In the genomic region with DNA sequence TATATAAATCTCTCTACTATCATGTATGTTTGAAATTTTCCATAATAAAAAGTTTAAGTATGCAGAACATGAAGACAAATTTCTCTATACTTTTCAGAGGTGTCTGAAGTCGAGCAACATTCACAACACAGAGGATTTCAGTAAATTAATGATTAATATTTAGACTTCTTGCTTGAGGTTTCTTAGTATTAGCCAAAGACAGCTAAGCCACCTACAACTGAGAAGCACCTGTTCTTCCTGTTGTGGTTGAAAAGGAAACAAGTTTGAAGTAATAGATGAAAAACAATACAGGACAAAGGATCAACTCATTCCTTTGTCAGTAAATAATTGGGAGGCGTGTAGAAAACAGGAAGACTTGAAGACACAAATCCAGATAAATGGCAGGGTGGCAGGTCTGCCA, we compare ENCODE assay signal across 19 cellular contexts. TPM values are rescaled to one million over a fixed set of nuclear protein-coding genes. Genes with fewer than 3 reads are reported as not detected.
DNase-seq lines count a peak whose midpoint lies in the region; ATAC-seq, FAIRE-seq and TF ChIP-seq lines count a peak whose summit lies in the region.
"Had no signal": no experiment of that assay in that cellular context is flagged by ENCODE, and none has a peak within 500 bp of the region (broad histone marks: within the 10 kb centered on the region; RNA-seq: fewer than 3 reads in every experiment).

No MANE protein-coding gene starts in this region.

- peak; percentile 90 for ATAC-seq in GM19043 (IDR thresholded peaks at IDR 0.05; ENCODE audit: low read depth, unreplicated experiment)
- peak; percentile 73 for ATAC-seq in GM21717 (IDR thresholded peaks at IDR 0.05; ENCODE audit: unreplicated experiment)
- ATAC-seq in HG03108 (IDR thresholded peaks at IDR 0.05; ENCODE audit: unreplicated experiment) = peak; percentile 85
- no peak for ATAC-seq in left colon
- ATAC-seq: activated CD8-positive, alpha-beta T cell treated with anti-CD3 and anti-CD28 coated beads for 36 hours; heart left ventricle; PC-3 had no signal

- peak; percentile 49 for FAIRE-seq in astrocyte (lab: Jason Lieb, UNC)

- no peaks in the 10 kb centered on the region for H3K79me2 ChIP-seq in astrocyte (ENCODE audit: insufficient read depth, low read length)

- peaks cover 6% of the 10 kb centered on the region for H3K27me3 Mint-ChIP-seq in astrocyte (ENCODE audit: low read depth, unreplicated experiment)
- H3K27me3 Mint-ChIP-seq: activated CD8-positive, alpha-beta T cell treated with anti-CD3 and anti-CD28 coated beads for 36 hours; B cell; dendritic cell treated with granulocyte-macrophage colony-stimulating factor and Interleukin-4, amounts not matched to agents 40 ng/mL and 50 ng/mL, for 4 days had no signal

- H2AFZ ChIP-seq in astrocyte (ENCODE audit: low read depth, low read length) = no peak overlapping the region

- 80 to 93% methylated on average over 2 of the region's 2 CpGs for WGBS in thyroid gland, 2 donors

- H3K4me1 Mint-ChIP-seq in astrocyte (ENCODE audit: low read depth, unreplicated experiment) = no peaks in the 10 kb centered on the region
- H3K4me1 Mint-ChIP-seq: B cell, neural crest cell had no signal

- intact Hi-C loops in head of caudate nucleus (cut with DNase I) (no loop called here), thyroid gland (cut with DNase I) (no loop called here), left colon (cut with DNase I, micrococcal nuclease) (no loop called here)

- TF ChIP-seq CTCF in astrocyte (IDR thresholded peaks at IDR 0.05; ENCODE audit: insufficient read depth, low read depth, low read length) (no peak), thyroid gland (IDR thresholded peaks at IDR 0.05) (no peak)

- no peak overlapping the region for H3K9ac ChIP-seq in astrocyte (ENCODE audit: low read length)

- TF ChIP-seq POLR2A in thyroid gland (IDR thresholded peaks at IDR 0.05) = no peak

- no peak overlapping the region for H3K4me3 Mint-ChIP-seq in astrocyte (ENCODE audit: unreplicated experiment)
- H3K4me3 Mint-ChIP-seq: activated CD8-positive, alpha-beta T cell treated with anti-CD3 and anti-CD28 coated beads for 36 hours; B cell; dendritic cell treated with granulocyte-macrophage colony-stimulating factor and Interleukin-4, amounts not matched to agents 40 ng/mL and 50 ng/mL, for 4 days; neural crest cell had no signal

- H3K4me3 ChIP-seq in astrocyte (ENCODE audit: insufficient read depth, low read depth, low read length) (no peak overlapping the region), thyroid gland (replicated peaks in 1 of 3) (no peak overlapping the region)
- H3K4me3 ChIP-seq: esophagus squamous epithelium, heart left ventricle had no signal

- DNase-seq in astrocyte (ENCODE audit: low read depth) = no peak
- no peak for DNase-seq in head of caudate nucleus
- no peak for DNase-seq in activated CD8-positive, alpha-beta memory T cell treated with anti-CD3 and anti-CD28 coated beads, Interleukin-2, amount 50 U/mL, for 48 hours
- no peak for DNase-seq in thyroid gland
- DNase-seq in left colon = no peak
- DNase-seq: activated CD8-positive, alpha-beta T cell treated with anti-CD3 and anti-CD28 coated beads for 36 hours; anterior cingulate cortex; esophagus squamous epithelium; heart left ventricle; islet precursor cell; NCI-H187; NCI-H524; PC-3 had no signal

- H3K27ac ChIP-seq in astrocyte (ENCODE audit: low read depth, low read length) (no peak overlapping the region), thyroid gland (no peak overlapping the region)
- H3K27ac ChIP-seq: heart left ventricle had no signal

- H3K9me3 ChIP-seq in astrocyte (ENCODE audit: insufficient read depth, low read depth, low read length) = no peaks in the 10 kb centered on the region
- no peaks in the 10 kb centered on the region for H3K9me3 ChIP-seq in thyroid gland
- H3K9me3 ChIP-seq: esophagus squamous epithelium, heart left ventricle had no signal

- no peak overlapping the region for H3K4me2 ChIP-seq in astrocyte (ENCODE audit: low read length)

- H3K27ac Mint-ChIP-seq in astrocyte (ENCODE audit: unreplicated experiment) = no peak overlapping the region
- H3K27ac Mint-ChIP-seq: activated CD8-positive, alpha-beta T cell treated with anti-CD3 and anti-CD28 coated beads for 36 hours; B cell; dendritic cell treated with granulocyte-macrophage colony-stimulating factor and Interleukin-4, amounts not matched to agents 40 ng/mL and 50 ng/mL, for 4 days had no signal

- no peaks in the 10 kb centered on the region for H3K9me3 Mint-ChIP-seq in astrocyte (ENCODE audit: unreplicated experiment)
- H3K9me3 Mint-ChIP-seq: activated CD8-positive, alpha-beta T cell treated with anti-CD3 and anti-CD28 coated beads for 36 hours; dendritic cell treated with granulocyte-macrophage colony-stimulating factor and Interleukin-4, amounts not matched to agents 40 ng/mL and 50 ng/mL, for 4 days had no signal

- no peaks in the 10 kb centered on the region for H3K36me3 Mint-ChIP-seq in astrocyte (ENCODE audit: low read depth, unreplicated experiment)

- H3K4me1 ChIP-seq in astrocyte (ENCODE audit: insufficient read depth, low read length) = no peaks in the 10 kb centered on the region
- no peaks in the 10 kb centered on the region for H3K4me1 ChIP-seq in thyroid gland
- H3K4me1 ChIP-seq: esophagus squamous epithelium, heart left ventricle had no signal

- H3K27me3 ChIP-seq in astrocyte (ENCODE audit: insufficient read depth, low read length) (no peaks in the 10 kb centered on the region), thyroid gland (no peaks in the 10 kb centered on the region)
- H3K27me3 ChIP-seq: esophagus squamous epithelium, heart left ventricle had no signal

- no peaks in the 10 kb centered on the region for H4K20me1 ChIP-seq in astrocyte (ENCODE audit: insufficient read depth, low read length)

- H3K36me3 ChIP-seq in astrocyte (ENCODE audit: insufficient read depth, low read length) (no peaks in the 10 kb centered on the region), thyroid gland (no peaks in the 10 kb centered on the region)

RNA-seq across cellular contexts. Expression of a gene that starts 21.1 kb away (rescaled TPM):
- total RNA-seq in astrocyte = 4.2 and 5.1 TPM in 2 replicates
- total RNA-seq in thyroid gland = 10 to 100 TPM in 2 of 4 donors, 1 to 10 TPM in 2; 5.0 to 13.0 (median 8.6) TPM
- total RNA-seq in left colon = 10 to 100 TPM; 10.3 to 10.6 TPM
